Comparison of ENCODE assay signal across 8 cellular contexts in the genomic region with DNA sequence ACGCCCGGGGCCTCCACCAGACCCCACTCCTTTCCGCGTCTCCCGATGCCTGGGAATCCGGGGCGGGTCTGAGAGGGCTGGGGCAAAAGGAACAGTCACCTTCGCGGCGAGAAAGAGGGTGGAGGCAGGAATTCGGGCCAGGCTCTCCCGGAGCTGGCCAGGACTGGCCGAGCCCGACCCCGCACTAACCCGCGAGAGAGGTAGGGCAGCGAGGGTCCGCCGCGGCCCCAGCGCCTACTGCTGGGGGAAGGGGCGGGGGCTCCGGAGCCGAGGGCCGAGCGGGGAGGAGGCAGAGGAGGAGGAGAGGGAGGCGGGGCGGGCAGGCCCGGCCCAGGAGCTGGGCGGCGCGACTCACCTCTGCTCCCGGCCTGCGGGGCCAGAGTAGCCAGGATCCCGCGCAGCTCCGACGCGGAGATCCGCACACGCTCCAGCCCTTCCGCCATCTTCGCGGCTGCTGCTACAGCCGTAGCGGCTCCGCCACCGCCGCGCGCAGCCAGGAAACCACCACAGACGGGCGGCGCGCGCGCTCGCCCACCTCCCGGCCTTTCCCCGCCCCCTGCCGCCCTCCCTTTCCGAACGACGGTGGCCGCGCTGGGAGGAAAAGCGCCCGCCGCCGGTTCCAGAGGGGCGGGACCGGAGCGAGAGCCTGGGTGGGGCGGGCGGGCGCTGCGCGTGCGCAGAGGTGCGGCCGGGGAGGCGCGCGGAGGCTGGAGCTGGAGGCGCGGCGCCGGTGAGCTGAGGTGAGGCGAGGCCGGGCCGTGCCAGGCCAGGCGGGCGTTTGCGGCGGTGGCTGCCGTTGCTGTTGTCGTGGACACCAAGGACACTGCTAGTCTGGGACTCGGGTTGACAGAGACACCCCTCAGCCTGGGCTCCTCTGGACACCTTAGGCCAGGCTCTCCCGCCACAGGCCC. TPM values are rescaled to one million over a fixed set of nuclear protein-coding genes. Genes with fewer than 3 reads are reported as not detected.
DNase-seq lines count a peak whose midpoint lies in the region; TF ChIP-seq lines count a peak whose summit lies in the region.

A gene (minus strand): TSS at position 508 of the 911 bp plus-strand sequence. CDS start 65 bp downstream, at position 443.
A gene with protein sequence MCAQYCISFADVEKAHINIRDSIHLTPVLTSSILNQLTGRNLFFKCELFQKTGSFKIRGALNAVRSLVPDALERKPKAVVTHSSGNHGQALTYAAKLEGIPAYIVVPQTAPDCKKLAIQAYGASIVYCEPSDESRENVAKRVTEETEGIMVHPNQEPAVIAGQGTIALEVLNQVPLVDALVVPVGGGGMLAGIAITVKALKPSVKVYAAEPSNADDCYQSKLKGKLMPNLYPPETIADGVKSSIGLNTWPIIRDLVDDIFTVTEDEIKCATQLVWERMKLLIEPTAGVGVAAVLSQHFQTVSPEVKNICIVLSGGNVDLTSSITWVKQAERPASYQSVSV (plus strand): TSS at position 673 of the 911 bp plus-strand sequence. CDS start 11,611 bp downstream, outside the sequence.

- no peak within 1 kb of the TSS for H3K56ac ChIP-seq in H9 (ENCODE audit: insufficient read length, low read depth, low read length)

- H4K20me1 ChIP-seq in H9 (ENCODE audit: control insufficient read depth, insufficient read depth, insufficient read length) (no peaks in the 10 kb centered on the region), SK-N-SH (ENCODE audit: insufficient read depth) (peaks cover 30% of the 10 kb centered on the region)

- no peak within 1 kb of the TSS for H2BK12ac ChIP-seq in H9 (ENCODE audit: insufficient read length, low read depth, low read length)

- H3K4me1 Mint-ChIP-seq in H9 = peaks cover 7 to 15% of the 10 kb centered on the region in 2 experiments; a peak in 3 of 4 replicates

- no peak within 1 kb of the TSS for H2BK15ac ChIP-seq in H9 (ENCODE audit: low read depth, low read length)

- H3K79me2 ChIP-seq in H9 (ENCODE audit: insufficient read depth, low read length) (no peaks in the 10 kb centered on the region), SK-N-SH (ENCODE audit: insufficient read depth) (peaks cover 93% of the 10 kb centered on the region)

- peak within 1 kb of the TSS; percentile 72 to 80 for H3K4me3 ChIP-seq in SK-N-SH (ENCODE audit: low read depth in 2 of 2, low read length in 1 of 2)

- POLR2A ChIA-PET in SK-N-SH (lab: Yijun Ruan, JAX) = interaction anchor here (1.5 to 2.6 kb wide), 2 partner anchors 17 to 33 kb away, joined by 3 to 16 read pairs; a partner anchor contains a TSS

- no peaks in the 10 kb centered on the region for H3K9me2 ChIP-seq in SK-N-SH

- H3K9me3 Mint-ChIP-seq in H9 = no peaks in the 10 kb centered on the region

- H4K91ac ChIP-seq in H9 (ENCODE audit: insufficient read length, low read depth, low read length) = no peak within 1 kb of the TSS

- H2AFZ ChIP-seq in H9 (ENCODE audit: low read length) (no peak within 1 kb of the TSS), SK-N-SH (ENCODE audit: low read depth) (peak within 1 kb of the TSS; percentile 85)

- H3K18ac ChIP-seq in H9 (ENCODE audit: insufficient read length, low read depth, low read length) = peak within 1 kb of the TSS; percentile 66

- H2BK20ac ChIP-seq in H9 (ENCODE audit: low read depth, low read length, poor library complexity, severe bottlenecking) = no peak within 1 kb of the TSS

- H4K5ac ChIP-seq in H9 (ENCODE audit: insufficient read length, low read depth, low read length) = no peak within 1 kb of the TSS

- H3K23me2 ChIP-seq in H9 (ENCODE audit: insufficient read length, low read depth, low read length, poor library complexity, severe bottlenecking) = peaks cover 5% of the 10 kb centered on the region

- H3K36me3 ChIP-seq in SK-N-SH (replicated peaks in 1 of 2; ENCODE audit: control insufficient read depth in 1 of 2, insufficient read depth in 2 of 2, low read length in 1 of 2) = peaks cover 15 to 20% of the 10 kb centered on the region in 2 experiments

- H3T11ph ChIP-seq in H9 (ENCODE audit: low read length) = no peak within 1 kb of the TSS

- no peak within 1 kb of the TSS for H2AK5ac ChIP-seq in H9 (ENCODE audit: insufficient read length, low read length)

- H3K27me3 ChIP-seq in H9 (ENCODE audit: insufficient read depth, low read length) = no peaks in the 10 kb centered on the region; the same call in 1 of the 2 replicates
- H3K27me3 ChIP-seq in SK-N-SH (ENCODE audit: insufficient read depth) = no peaks in the 10 kb centered on the region

- peak within 1 kb of the TSS; percentile 83 to 94 for H3K4me3 Mint-ChIP-seq in H9

- CTCF ChIA-PET in SK-N-SH (lab: Yijun Ruan, JAX) = interaction anchor here (0.9 to 2.9 kb wide), 5 partner anchors 20 to 59 kb away, joined by 3 to 10 read pairs (median 5); no protein-coding TSS in a partner anchor

- H3K4ac ChIP-seq in H9 (ENCODE audit: low read depth, low read length) = no peak within 1 kb of the TSS

- H4K8ac ChIP-seq in H9 (replicated peaks; ENCODE audit: insufficient read length, low read depth, low read length) = no peak within 1 kb of the TSS

- no peak within 1 kb of the TSS for H2BK5ac ChIP-seq in H9 (ENCODE audit: insufficient read length, low read length)

- TF ChIP-seq RAD21 in SK-N-SH (IDR thresholded peaks at IDR 0.05; ENCODE audit: low read length) = no peak

- peaks cover 13 to 35% (median 19%) of the 10 kb centered on the region in 3 experiments; a peak in 6 of 7 replicates for H3K36me3 Mint-ChIP-seq in H9 (ENCODE audit: insufficient read depth in 1 of 3, low read depth in 3 of 3)

- H3K9me3 ChIP-seq in H9 (ENCODE audit: control insufficient read depth, low read depth, low read length) (no peaks in the 10 kb centered on the region), SK-N-SH (no peaks in the 10 kb centered on the region)

- peak within 1 kb of the TSS; percentile 74 for H3K14ac ChIP-seq in H9 (ENCODE audit: insufficient read depth, low read length)

- no peak within 1 kb of the TSS for H3K23ac ChIP-seq in H9 (ENCODE audit: insufficient read length, low read depth, low read length)

- H3K4me2 ChIP-seq in H9 (ENCODE audit: insufficient read depth, insufficient read length, low read length) (peak within 1 kb of the TSS; percentile 85), SK-N-SH (peak within 1 kb of the TSS; percentile 83)

- peak within 1 kb of the TSS; percentile 58 to 75 (median 62); a peak in 4 of 7 replicates for H3K27ac Mint-ChIP-seq in H9

- H3F3A ChIP-seq in SK-N-SH (replicated peaks; ENCODE audit: insufficient read depth) = peaks cover 7% of the 10 kb centered on the region

- DNase-seq in GM04503 (ENCODE audit: low read depth) (peak; percentile 36), H9 (peak; percentile 96), M059J (ENCODE audit: low read depth) (peak; percentile 82), SK-N-SH (peak; percentile 100), germinal center (ENCODE audit: low spot score) (peak; percentile 99), nucleus accumbens (lab: John Stamatoyannopoulos, UW) (peak in 55 of 56 donors; percentile 34 to 96 (median 87)), superior temporal gyrus (ENCODE audit: extremely low spot score) (peak; percentile 82)
- peak; percentile 96 for DNase-seq in activated naive CD4-positive, alpha-beta T cell treated with anti-CD3 and anti-CD28 coated beads, Interleukin-2, amount 50 U/mL, for 16 hours

- no peaks in the 10 kb centered on the region for H3K4me1 ChIP-seq in H9 (ENCODE audit: insufficient read depth, low read length)
- peaks cover 5 to 6% of the 10 kb centered on the region in 2 experiments; a peak in 2 of 4 replicates for H3K4me1 ChIP-seq in SK-N-SH (ENCODE audit: control insufficient read depth in 1 of 2, insufficient read depth in 2 of 2, low read depth in 1 of 2, low read length in 1 of 2)

- no CpG with 5 or more reads among the region's 100 CpGs for WGBS in H9 (ENCODE audit: extremely low coverage, insufficient read length, low lambda C conversion rate)
- WGBS in SK-N-SH (ENCODE audit: low lambda C conversion rate) = under 1% methylated on average over 26 of the region's 100 CpGs

- H3K79me1 ChIP-seq in H9 (ENCODE audit: insufficient read depth, low read depth, low read length, poor library complexity, severe bottlenecking) = peaks cover 4% of the 10 kb centered on the region

- TF ChIP-seq EP300 in SK-N-SH (IDR thresholded peaks at IDR 0.05; ENCODE audit: borderline replicate concordance in 1 of 2, low read depth in 1 of 2, low read length in 1 of 2) = no peak

- no peak within 1 kb of the TSS for H3K27ac ChIP-seq in H9 (ENCODE audit: insufficient read length, low read depth, low read length)
- H3K27ac ChIP-seq in SK-N-SH (ENCODE audit: low read depth in 2 of 2, low read length in 1 of 2) = peak within 1 kb of the TSS; percentile 82 to 95

- H3K9ac ChIP-seq in H9 (ENCODE audit: extremely low read depth, insufficient read length, low read length) = peak within 1 kb of the TSS; percentile 87
- H3K9ac ChIP-seq in SK-N-SH = peak within 1 kb of the TSS; percentile 92

- H2BK120ac ChIP-seq in H9 (ENCODE audit: low read depth, low read length, poor library complexity, severe bottlenecking) = no peak within 1 kb of the TSS

- TF ChIP-seq CTCF in H9 (conservative IDR thresholded peaks at IDR 0.05) = no peak
- TF ChIP-seq CTCF in SK-N-SH (IDR thresholded peaks at IDR 0.05) = no peak

- peaks cover 3% of the 10 kb centered on the region; the same call in 1 of the 2 replicates for H3K27me3 Mint-ChIP-seq in H9 (ENCODE audit: low read depth)

TF ChIP-seq in SK-N-SH, 30 proteins besides CTCF, POLR2A, EP300 and RAD21 (continues in another document):
- TF ChIP-seq, protein P1, sequence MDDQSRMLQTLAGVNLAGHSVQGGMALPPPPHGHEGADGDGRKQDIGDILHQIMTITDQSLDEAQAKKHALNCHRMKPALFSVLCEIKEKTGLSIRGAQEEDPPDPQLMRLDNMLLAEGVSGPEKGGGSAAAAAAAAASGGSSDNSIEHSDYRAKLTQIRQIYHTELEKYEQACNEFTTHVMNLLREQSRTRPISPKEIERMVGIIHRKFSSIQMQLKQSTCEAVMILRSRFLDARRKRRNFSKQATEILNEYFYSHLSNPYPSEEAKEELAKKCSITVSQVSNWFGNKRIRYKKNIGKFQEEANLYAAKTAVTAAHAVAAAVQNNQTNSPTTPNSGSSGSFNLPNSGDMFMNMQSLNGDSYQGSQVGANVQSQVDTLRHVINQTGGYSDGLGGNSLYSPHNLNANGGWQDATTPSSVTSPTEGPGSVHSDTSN (IDR thresholded peaks at IDR 0.05) = no peak
- peak; percentile 47; the same call in 1 of the 2 replicates for TF ChIP-seq YY1 (IDR thresholded peaks at IDR 0.05; ENCODE audit: low read depth)

RNA-seq across cellular contexts. Expression of the first gene that starts in this region (rescaled TPM):
- 28.6 and 35.6 TPM in 2 replicates for total RNA-seq in H9 (2021)
- total RNA-seq in M059J (2014; rRNA removed; shearing (Covaris generic)) = 18.9 and 36.8 TPM in 2 replicates
- polyA plus RNA-seq in SK-N-SH (2012; rRNA removed) = 9.5 and 15.7 TPM in 2 replicates
- 9.0 and 10.4 TPM in 2 replicates for polyA plus RNA-seq in SK-N-SH (2012; cell fraction: cytosol; rRNA removed)
- 38.2 and 48.1 TPM in 2 replicates for polyA plus RNA-seq in SK-N-SH (2012; cell fraction: nucleus; rRNA removed)

RNA-seq across cellular contexts. Expression of the second gene that starts in this region (rescaled TPM):
- total RNA-seq in H9 (2021) = 5.4 and 5.6 TPM in 2 replicates
- 16.4 and 27.2 TPM in 2 replicates for total RNA-seq in M059J (2014; rRNA removed; shearing (Covaris generic))
- 18.5 and 20.2 TPM in 2 replicates for polyA plus RNA-seq in SK-N-SH (2012; rRNA removed)
- polyA plus RNA-seq in SK-N-SH (2012; cell fraction: cytosol; rRNA removed) = 20.2 and 21.7 TPM in 2 replicates
- polyA plus RNA-seq in SK-N-SH (2012; cell fraction: nucleus; rRNA removed) = 4.6 and 10.0 TPM in 2 replicates

Comparison
In these comparisons a context has a peak if more than half of its experiments do, and no peak if none do; other contexts are left out.
1. DNase-seq: peak in every context shown above with its lines; median percentile 100 in SK-N-SH; 99 in germinal center; 96 in H9; 96 in activated naive CD4-positive, alpha-beta T cell treated with anti-CD3 and anti-CD28 coated beads, Interleukin-2, amount 50 U/mL, for 16 hours; 87 in nucleus accumbens; 82 in M059J; 82 in superior temporal gyrus; 36 in GM04503.